ENCODE assay signal across 18 cellular contexts in the genomic region with DNA sequence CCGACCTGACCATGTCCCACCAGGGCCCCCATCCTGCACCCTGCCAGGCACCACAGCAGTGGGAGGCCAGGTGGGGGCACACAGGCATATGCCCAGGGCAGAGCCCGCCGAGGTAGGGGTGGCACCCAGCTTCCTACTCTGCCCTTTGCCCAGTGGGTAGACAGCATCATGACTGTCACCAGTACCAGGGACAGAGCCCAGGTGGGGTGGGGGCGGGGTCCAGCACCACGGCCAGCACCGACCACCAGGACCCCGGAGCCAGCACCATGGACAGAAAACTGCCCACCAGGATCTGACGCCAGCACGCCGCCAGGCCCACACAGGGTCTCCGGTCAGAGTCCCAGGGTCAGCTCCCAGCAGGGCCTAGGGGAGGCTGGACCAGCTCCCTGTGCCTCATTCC. TPM values are rescaled to one million over a fixed set of nuclear protein-coding genes. Genes with fewer than 3 reads are reported as not detected.
"Had no signal": no experiment of that assay in that cellular context is flagged by ENCODE, and none has a peak within 500 bp of the region (broad histone marks: within the 10 kb centered on the region; RNA-seq: fewer than 3 reads in every experiment).

No MANE protein-coding gene starts in this region.

- H3K27me3 ChIP-seq: body of pancreas, sigmoid colon had no signal

- H3K36me3 Mint-ChIP-seq: activated naive CD4-positive, alpha-beta T cell treated with anti-CD3 and anti-CD28 coated beads, Interleukin-2, amount 50 U/mL, for 24 hours; natural killer cell; type B pancreatic cell had no signal

- H3K4me3 ChIP-seq: body of pancreas, psoas muscle, sigmoid colon had no signal

- ATAC-seq: body of pancreas, left colon, natural killer cell, psoas muscle had no signal

- FAIRE-seq: TTC549 had no signal

- H3K4me1 Mint-ChIP-seq: activated naive CD4-positive, alpha-beta T cell treated with anti-CD3 and anti-CD28 coated beads, Interleukin-2, amount 50 U/mL, for 24 hours; natural killer cell had no signal

- DNase-seq: activated T-cell treated with anti-CD3 and anti-CD28 coated beads, Interleukin-2, amount 50 U/mL, for 1 hour; central memory CD4-positive, alpha-beta T cell; cortex of kidney; effector memory CD4-positive, alpha-beta T cell; hypothalamus; left colon; mammary epithelial cell; natural killer cell; psoas muscle; sigmoid colon; stimulated activated CD4-positive, alpha-beta T cell treated with anti-CD3 and anti-CD28 coated beads, Interleukin-2, amount 100 ng/mL, for 24 hours; stimulated activated naive CD4-positive, alpha-beta T cell had no signal

- H3K9me3 Mint-ChIP-seq: activated naive CD4-positive, alpha-beta T cell treated with anti-CD3 and anti-CD28 coated beads, Interleukin-2, amount 50 U/mL, for 24 hours; natural killer cell; T-helper 1 cell treated with Interleukin-12 subunit alpha and Interleukin-12 subunit beta and Interleukin-4 antibody, amounts not matched to agents 30 μg/mL and 1 μg/mL, for 36 hours; type B pancreatic cell had no signal

- H3K27ac Mint-ChIP-seq: activated naive CD4-positive, alpha-beta T cell treated with anti-CD3 and anti-CD28 coated beads, Interleukin-2, amount 50 U/mL, for 24 hours; T-helper 1 cell treated with Interleukin-12 subunit alpha and Interleukin-12 subunit beta and Interleukin-4 antibody, amounts not matched to agents 30 μg/mL and 1 μg/mL, for 36 hours; type B pancreatic cell had no signal

- H3K27ac ChIP-seq: body of pancreas, psoas muscle, sigmoid colon had no signal

- H3K4me3 Mint-ChIP-seq: activated naive CD4-positive, alpha-beta T cell treated with anti-CD3 and anti-CD28 coated beads, Interleukin-2, amount 50 U/mL, for 24 hours; natural killer cell; T-helper 1 cell treated with Interleukin-12 subunit alpha and Interleukin-12 subunit beta and Interleukin-4 antibody, amounts not matched to agents 30 μg/mL and 1 μg/mL, for 36 hours; type B pancreatic cell had no signal

- H3K9me3 ChIP-seq: body of pancreas, psoas muscle, sigmoid colon had no signal

- H3K27me3 Mint-ChIP-seq: activated naive CD4-positive, alpha-beta T cell treated with anti-CD3 and anti-CD28 coated beads, Interleukin-2, amount 50 U/mL, for 24 hours; type B pancreatic cell had no signal

RNA-seq across cellular contexts. Expression of gene TAS1R3, which starts 3.8 kb away (rescaled TPM):
- total RNA-seq: epithelial cell of proximal tubule, sigmoid colon had no signal
